Comparison of ENCODE assay signal across 13 cellular contexts in the genomic region with DNA sequence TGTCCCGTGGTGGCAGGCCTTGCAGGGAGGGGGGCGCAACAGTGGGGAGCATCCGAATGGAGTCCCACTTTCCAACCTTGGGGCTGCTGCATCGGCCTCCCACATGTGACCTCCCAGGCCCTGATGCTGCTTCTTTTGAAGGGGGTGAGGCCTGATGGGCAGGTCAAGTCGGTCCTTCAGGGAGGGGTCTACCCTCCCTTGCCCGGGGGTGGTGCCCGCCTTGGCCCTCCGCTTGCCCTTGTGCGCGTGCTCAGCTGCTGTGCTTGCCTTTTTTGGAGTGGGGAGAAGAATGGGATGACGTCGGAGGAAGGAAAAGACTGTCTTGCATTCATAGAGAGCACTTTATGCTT.
DNase-seq lines count a peak whose midpoint lies in the region; ATAC-seq and TF ChIP-seq lines count a peak whose summit lies in the region.
"Had no signal": no experiment of that assay in that cellular context is flagged by ENCODE, and none has a peak within 500 bp of the region (broad histone marks: within the 10 kb centered on the region; RNA-seq: fewer than 3 reads in every experiment).

No MANE protein-coding gene starts in this region.

- no peaks in the 10 kb centered on the region for H3F3A ChIP-seq in MM.1S (ENCODE audit: insufficient read depth, low read length)

- no peak overlapping the region for H2AFZ ChIP-seq in MM.1S (ENCODE audit: low read length)

- H3K4me3 ChIP-seq in MM.1S (ENCODE audit: low read length) = no peak overlapping the region

- H3K4me3 Mint-ChIP-seq in activated naive CD8-positive, alpha-beta T cell = no peak overlapping the region
- no peak overlapping the region for H3K4me3 Mint-ChIP-seq in activated naive CD8-positive, alpha-beta T cell treated with anti-CD3 and anti-CD28 coated beads, Interleukin-2, amount 50 U/mL, for 24 hours
- peak overlapping the region; percentile 40 for H3K4me3 Mint-ChIP-seq in endothelial cell (ENCODE audit: unreplicated experiment)
- H3K4me3 Mint-ChIP-seq in activated naive CD4-positive, alpha-beta T cell treated with anti-CD3 and anti-CD28 coated beads, Interleukin-2, amount 10 ng/mL, durations not matched to agents 7 days and 5 days = no peak overlapping the region
- H3K4me3 Mint-ChIP-seq: CD4-positive, alpha-beta memory T cell had no signal

- H3K79me2 ChIP-seq in MM.1S (ENCODE audit: low read length) = no peaks in the 10 kb centered on the region

- intact Hi-C loops in posterior vena cava (cut with DNase I) = loop anchor here in 1 of 2 donors (1.0 to 10.0 kb wide), 2 partner anchors 46 to 98 kb away; no protein-coding TSS in a partner anchor

- H3K27ac Mint-ChIP-seq in activated naive CD8-positive, alpha-beta T cell = peak overlapping the region; percentile 28
- no peak overlapping the region for H3K27ac Mint-ChIP-seq in activated naive CD8-positive, alpha-beta T cell treated with anti-CD3 and anti-CD28 coated beads, Interleukin-2, amount 50 U/mL, for 24 hours
- no peak overlapping the region for H3K27ac Mint-ChIP-seq in endothelial cell (ENCODE audit: unreplicated experiment)
- no peak overlapping the region for H3K27ac Mint-ChIP-seq in activated naive CD4-positive, alpha-beta T cell treated with anti-CD3 and anti-CD28 coated beads, Interleukin-2, amount 10 ng/mL, durations not matched to agents 7 days and 5 days

- CTCF ChIA-PET in activated naive CD4-positive, alpha-beta T cell treated with anti-CD3 and anti-CD28 coated beads, Interleukin-2, amount 10 ng/mL, durations not matched to agents 7 days and 5 days (lab: Charles Lee) = interaction anchor here (1.3 kb wide), 1 partner anchor 23 kb away, joined by 3 read pairs; no protein-coding TSS in a partner anchor

- H3K9me3 ChIP-seq in MM.1S (replicated peaks; ENCODE audit: insufficient read depth, low read length) = no peaks in the 10 kb centered on the region

- peaks cover 8% of the 10 kb centered on the region; the same call in 1 of the 2 replicates for H3K4me1 ChIP-seq in MM.1S (ENCODE audit: low read length)

- H3K4me1 Mint-ChIP-seq in activated naive CD8-positive, alpha-beta T cell (ENCODE audit: low read depth) = no peaks in the 10 kb centered on the region
- peaks cover 4% of the 10 kb centered on the region for H3K4me1 Mint-ChIP-seq in activated naive CD8-positive, alpha-beta T cell treated with anti-CD3 and anti-CD28 coated beads, Interleukin-2, amount 50 U/mL, for 24 hours
- peaks cover 36% of the 10 kb centered on the region for H3K4me1 Mint-ChIP-seq in endothelial cell (ENCODE audit: unreplicated experiment)
- no peaks in the 10 kb centered on the region for H3K4me1 Mint-ChIP-seq in activated naive CD4-positive, alpha-beta T cell treated with anti-CD3 and anti-CD28 coated beads, Interleukin-2, amount 10 ng/mL, durations not matched to agents 7 days and 5 days
- H3K4me1 Mint-ChIP-seq: CD4-positive, alpha-beta memory T cell had no signal

- no peak overlapping the region for H3K27ac ChIP-seq in MM.1S (ENCODE audit: low read length)
- H3K27ac ChIP-seq: HL-60 had no signal

- H3K27me3 Mint-ChIP-seq in activated naive CD8-positive, alpha-beta T cell = no peaks in the 10 kb centered on the region
- H3K27me3 Mint-ChIP-seq in activated naive CD8-positive, alpha-beta T cell treated with anti-CD3 and anti-CD28 coated beads, Interleukin-2, amount 50 U/mL, for 24 hours = no peaks in the 10 kb centered on the region
- no peaks in the 10 kb centered on the region for H3K27me3 Mint-ChIP-seq in endothelial cell (ENCODE audit: unreplicated experiment)
- peaks cover 5% of the 10 kb centered on the region for H3K27me3 Mint-ChIP-seq in activated naive CD4-positive, alpha-beta T cell treated with anti-CD3 and anti-CD28 coated beads, Interleukin-2, amount 10 ng/mL, durations not matched to agents 7 days and 5 days
- H3K27me3 Mint-ChIP-seq: CD4-positive, alpha-beta memory T cell had no signal

- no peaks in the 10 kb centered on the region for H3K9me2 ChIP-seq in MM.1S (replicated peaks; ENCODE audit: insufficient read depth, low read length)

- H3K9me3 Mint-ChIP-seq in activated naive CD8-positive, alpha-beta T cell (ENCODE audit: low read depth) = no peaks in the 10 kb centered on the region
- H3K9me3 Mint-ChIP-seq in activated naive CD8-positive, alpha-beta T cell treated with anti-CD3 and anti-CD28 coated beads, Interleukin-2, amount 50 U/mL, for 24 hours = no peaks in the 10 kb centered on the region
- H3K9me3 Mint-ChIP-seq in endothelial cell (ENCODE audit: unreplicated experiment) = no peaks in the 10 kb centered on the region
- H3K9me3 Mint-ChIP-seq in activated naive CD4-positive, alpha-beta T cell treated with anti-CD3 and anti-CD28 coated beads, Interleukin-2, amount 10 ng/mL, durations not matched to agents 7 days and 5 days = no peaks in the 10 kb centered on the region
- H3K9me3 Mint-ChIP-seq: CD4-positive, alpha-beta memory T cell had no signal

- TF ChIP-seq CTCF in endothelial cell (IDR thresholded peaks at IDR 0.05; ENCODE audit: unreplicated experiment) = no peak
- TF ChIP-seq CTCF in MM.1S (IDR thresholded peaks at IDR 0.05; ENCODE audit: low read length) = no peak

- no peak for DNase-seq in activated naive CD8-positive, alpha-beta T cell treated with anti-CD3 and anti-CD28 coated beads, Interleukin-2, amount 50 U/mL, for 24 hours
- DNase-seq in endothelial cell (ENCODE audit: low spot score) = no peak
- peak; percentile 64 for DNase-seq in posterior vena cava (ENCODE audit: low spot score)
- DNase-seq in DMS53 treated with DMSO at 0.1 percent for 48 hours (lab: John Stamatoyannopoulos, UW; ENCODE audit: unreplicated experiment) = no peak
- DNase-seq in activated naive CD4-positive, alpha-beta T cell treated with anti-CD3 and anti-CD28 coated beads, Interleukin-2, amount 10 ng/mL, durations not matched to agents 7 days and 5 days = no peak
- DNase-seq in MM.1S = no peak
- DNase-seq: ACHN; C1 segment of cervical spinal cord; CD4-positive, alpha-beta memory T cell; DND-41; GDM1 had no signal

- no peaks in the 10 kb centered on the region for H3K27me3 ChIP-seq in MM.1S (replicated peaks; ENCODE audit: insufficient read depth, low read length)

- no peak for ATAC-seq in activated naive CD8-positive, alpha-beta T cell treated with anti-CD3 and anti-CD28 coated beads, Interleukin-2, amount 50 U/mL, for 24 hours

- H3K4me2 ChIP-seq in MM.1S (ENCODE audit: low read depth, low read length) = no peak overlapping the region

- no peaks in the 10 kb centered on the region for H3K36me3 ChIP-seq in MM.1S (replicated peaks; ENCODE audit: insufficient read depth, low read length)

- no peaks in the 10 kb centered on the region for H3K36me3 Mint-ChIP-seq in activated naive CD8-positive, alpha-beta T cell
- H3K36me3 Mint-ChIP-seq in activated naive CD8-positive, alpha-beta T cell treated with anti-CD3 and anti-CD28 coated beads, Interleukin-2, amount 50 U/mL, for 24 hours (ENCODE audit: low read depth) = no peaks in the 10 kb centered on the region
- H3K36me3 Mint-ChIP-seq in endothelial cell (ENCODE audit: low read depth, unreplicated experiment) = peaks cover 14% of the 10 kb centered on the region
- H3K36me3 Mint-ChIP-seq in activated naive CD4-positive, alpha-beta T cell treated with anti-CD3 and anti-CD28 coated beads, Interleukin-2, amount 10 ng/mL, durations not matched to agents 7 days and 5 days = no peaks in the 10 kb centered on the region

- no peaks in the 10 kb centered on the region for H4K20me1 ChIP-seq in MM.1S (ENCODE audit: insufficient read depth, low read length)

- H3K9ac ChIP-seq in MM.1S (ENCODE audit: low read length) = no peak overlapping the region
